Comparison of ENCODE assay signal across 14 cellular contexts in the genomic region with DNA sequence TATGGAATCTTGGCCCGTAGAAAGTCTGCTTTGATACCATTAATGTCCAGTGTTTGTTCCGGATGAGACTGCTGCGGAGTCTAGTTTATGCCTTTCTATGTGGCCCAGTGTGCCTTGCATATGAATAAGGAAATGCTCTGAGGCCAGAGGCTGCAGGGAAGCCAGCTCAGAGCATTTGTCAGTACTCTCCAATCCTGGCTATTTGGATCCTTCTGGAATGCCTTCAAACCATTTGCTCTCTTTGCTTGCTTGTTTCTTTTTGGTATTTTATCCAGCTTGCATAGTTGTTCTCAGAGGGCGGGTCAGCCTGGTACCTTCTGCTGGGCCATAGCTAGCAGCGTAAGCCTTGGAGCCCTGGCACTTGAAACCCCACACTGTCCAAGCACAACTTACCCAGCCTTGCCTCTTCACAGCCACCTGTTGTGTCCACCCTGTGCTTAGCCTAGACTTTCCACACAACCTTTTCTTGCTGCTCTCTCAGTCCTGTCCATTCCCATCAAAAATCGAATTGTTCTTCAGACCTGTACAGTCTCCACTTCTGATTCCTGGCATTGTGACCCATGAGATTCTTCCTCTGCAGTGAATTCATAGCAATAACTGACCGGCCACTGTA. TPM values are rescaled to one million over a fixed set of nuclear protein-coding genes. Genes with fewer than 3 reads are reported as not detected.
"Had no signal": no experiment of that assay in that cellular context is flagged by ENCODE, and none has a peak within 500 bp of the region (broad histone marks: within the 10 kb centered on the region; RNA-seq: fewer than 3 reads in every experiment).

No MANE protein-coding gene starts in this region.

- H3K4me3 ChIP-seq: ascending aorta, gastroesophageal sphincter, lower lobe of right lung, psoas muscle, suprapubic skin had no signal

- H3K27ac ChIP-seq: ascending aorta, gastroesophageal sphincter, lower lobe of right lung, psoas muscle, suprapubic skin had no signal

- H3K9me3 Mint-ChIP-seq: effector memory CD8-positive, alpha-beta T cell; naive thymus-derived CD8-positive, alpha-beta T cell had no signal

- H3K4me3 Mint-ChIP-seq: activated CD8-positive, alpha-beta T cell treated with anti-CD3 and anti-CD28 coated beads, Interleukin-2, amount 10 ng/mL, durations not matched to agents 7 days and 5 days; effector memory CD8-positive, alpha-beta T cell; naive thymus-derived CD8-positive, alpha-beta T cell had no signal

- ATAC-seq: activated CD8-positive, alpha-beta T cell treated with anti-CD3 and anti-CD28 coated beads, Interleukin-2, amount 10 ng/mL, durations not matched to agents 7 days and 5 days; effector memory CD8-positive, alpha-beta T cell; gastroesophageal sphincter; lower lobe of right lung; naive thymus-derived CD8-positive, alpha-beta T cell; stimulated activated naive CD8-positive, alpha-beta T cell treated with anti-CD3 and anti-CD28 coated beads, Interleukin-15, Interleukin-2, amounts not matched to agents 100 U/mL and 50 U/mL, for 24 hours had no signal

- DNase-seq: activated CD4-positive, alpha-beta T cell treated with anti-CD3 and anti-CD28 coated beads for 1 hour; activated naive CD4-positive, alpha-beta T cell; cortex of kidney; effector memory CD8-positive, alpha-beta T cell; lower lobe of right lung; naive thymus-derived CD8-positive, alpha-beta T cell; psoas muscle; stimulated activated CD4-positive, alpha-beta T cell treated with anti-CD3 and anti-CD28 coated beads, Interleukin-2, amount 100 ng/mL, for 48 hours; stimulated activated CD8-positive, alpha-beta memory T cell treated with anti-CD3 and anti-CD28 coated beads, Interleukin-4, amount 100 ng/mL, for 48 hours; stimulated activated naive CD8-positive, alpha-beta T cell treated with anti-CD3 and anti-CD28 coated beads, Interleukin-15, Interleukin-2, amounts not matched to agents 100 U/mL and 50 U/mL, for 24 hours had no signal

- H3K9me3 ChIP-seq: ascending aorta, gastroesophageal sphincter, lower lobe of right lung, psoas muscle, suprapubic skin had no signal

- H3K27me3 ChIP-seq: ascending aorta, gastroesophageal sphincter, suprapubic skin had no signal

- H3K27ac Mint-ChIP-seq: activated CD8-positive, alpha-beta T cell treated with anti-CD3 and anti-CD28 coated beads, Interleukin-2, amount 10 ng/mL, durations not matched to agents 7 days and 5 days; effector memory CD8-positive, alpha-beta T cell; naive thymus-derived CD8-positive, alpha-beta T cell had no signal

- H3K27me3 Mint-ChIP-seq: effector memory CD8-positive, alpha-beta T cell; naive thymus-derived CD8-positive, alpha-beta T cell had no signal

- H3K4me1 ChIP-seq: ascending aorta, gastroesophageal sphincter, lower lobe of right lung, psoas muscle, suprapubic skin had no signal

RNA-seq across cellular contexts. Expression of gene CENPO, which starts 20.5 kb away (rescaled TPM):
- total RNA-seq: ascending aorta had no signal
